Comparison of ENCODE assay signal across 19 cellular contexts in the genomic region with DNA sequence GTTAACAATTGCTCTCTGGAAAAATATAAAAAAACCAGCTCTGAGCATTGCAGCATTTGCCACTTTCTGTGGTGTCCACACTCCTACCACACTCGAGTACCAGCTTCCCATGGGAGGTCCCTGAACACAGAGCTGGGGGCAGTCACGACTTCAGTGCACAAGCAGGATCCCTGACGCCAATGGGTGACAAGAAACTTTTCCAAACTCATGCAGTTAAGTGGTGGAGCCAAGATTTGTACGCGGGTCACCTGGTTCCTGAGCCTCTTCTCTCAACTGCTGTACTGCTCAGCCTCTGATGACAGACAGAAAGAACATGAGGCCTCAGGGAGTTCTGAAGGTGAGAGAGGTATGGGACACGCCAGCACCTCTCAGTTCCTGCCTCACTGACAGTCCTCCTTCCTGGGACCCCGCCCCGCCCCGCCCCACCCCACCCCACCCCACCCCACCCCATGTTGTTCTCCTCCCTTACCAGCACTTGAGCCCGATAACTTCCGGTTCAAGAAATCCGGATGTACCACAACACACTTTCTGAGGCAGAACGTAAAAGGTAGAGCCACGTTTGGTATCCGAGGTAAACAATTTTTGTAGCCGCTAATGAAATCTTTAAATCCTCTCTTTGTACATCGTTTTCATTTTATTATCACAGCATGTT.
DNase-seq lines count a peak whose midpoint lies in the region; TF ChIP-seq lines count a peak whose summit lies in the region.
"Had no signal": no experiment of that assay in that cellular context is flagged by ENCODE, and none has a peak within 500 bp of the region (broad histone marks: within the 10 kb centered on the region; RNA-seq: fewer than 3 reads in every experiment).

No MANE protein-coding gene starts in this region.

- H3K27me3 ChIP-seq in BE2C (no peaks in the 10 kb centered on the region), neural progenitor cell (no peaks in the 10 kb centered on the region), breast epithelium (peaks cover 0 to 6% of the 10 kb centered on the region in 2 donors)

- H3K36me3 Mint-ChIP-seq in brain (no peaks in the 10 kb centered on the region), neural progenitor cell (no peaks in the 10 kb centered on the region)
- H3K36me3 Mint-ChIP-seq: CD4-positive, CD25-positive, alpha-beta regulatory T cell; CD8-positive, alpha-beta memory T cell had no signal

- peak overlapping the region in 1 of 5 experiments; percentile 73 for H3K4me3 Mint-ChIP-seq in brain
- H3K4me3 Mint-ChIP-seq in neural progenitor cell: no peak overlapping the region
- H3K4me3 Mint-ChIP-seq: B cell; CD4-positive, CD25-positive, alpha-beta regulatory T cell; CD8-positive, alpha-beta memory T cell; HFFc6 had no signal

- no peak overlapping the region for H2AFZ ChIP-seq in neural progenitor cell (replicated peaks)
- H2AFZ ChIP-seq: GM23248 had no signal

- H3K36me3 ChIP-seq in BE2C: no peaks in the 10 kb centered on the region
- no peaks in the 10 kb centered on the region for H3K36me3 ChIP-seq in neural progenitor cell
- no peaks in the 10 kb centered on the region for H3K36me3 ChIP-seq in breast epithelium

- H3K9me3 Mint-ChIP-seq in brain (peaks cover 0 to 5% (median 0%) of the 10 kb centered on the region in 5 experiments), neural progenitor cell (no peaks in the 10 kb centered on the region)

- no peak for TF ChIP-seq CTCF in BE2C (IDR thresholded peaks at IDR 0.05; ENCODE audit: low read depth, low read length)
- no peak for TF ChIP-seq CTCF in brain (conservative IDR thresholded peaks at IDR 0.05)
- no peak for TF ChIP-seq CTCF in neural progenitor cell (IDR thresholded peaks at IDR 0.05)
- TF ChIP-seq CTCF in breast epithelium (IDR thresholded peaks at IDR 0.05): no peak

- peaks cover 4% of the 10 kb centered on the region for H4K20me1 ChIP-seq in neural progenitor cell (ENCODE audit: low read depth)

- no peaks in the 10 kb centered on the region for H3K79me2 ChIP-seq in neural progenitor cell (ENCODE audit: low read depth)

- DNase-seq in BE2C: peak; percentile 100
- DNase-seq in Jurkat, Clone E6-1 (ENCODE audit: low read depth, low spot score): peak; percentile 41
- no peak for DNase-seq in neural progenitor cell (ENCODE audit: low spot score)
- no peak for DNase-seq in activated T-cell treated with anti-CD3 and anti-CD28 coated beads, Interleukin-2, amount 50 U/mL, for 48 hours
- no peak for DNase-seq in breast epithelium (ENCODE audit: low spot score in 2 of 2)
- DNase-seq in stimulated activated CD8-positive, alpha-beta memory T cell treated with anti-CD3 and anti-CD28 coated beads, Interleukin-4, amount 100 ng/mL, for 48 hours: no peak
- DNase-seq: CD4-positive, CD25-positive, alpha-beta regulatory T cell; CD8-positive, alpha-beta memory T cell; COR-L47; DMS 273 treated with DMSO at 0.1 percent for 48 hours; DMS53; DND-41; EL; GM23248; HFFc6 had no signal

- H3K9ac ChIP-seq in neural progenitor cell: no peak overlapping the region
- H3K9ac ChIP-seq: GM23248 had no signal

- peak overlapping the region; percentile 48 for H3K4me2 ChIP-seq in neural progenitor cell

- H3K27ac ChIP-seq in neural progenitor cell (no peak overlapping the region), breast epithelium (no peak overlapping the region)
- H3K27ac ChIP-seq: GM23248, HL-60 had no signal

- H3K4me3 ChIP-seq in BE2C (ENCODE audit: low read depth, low read length): no peak overlapping the region
- peak overlapping the region; percentile 2 for H3K4me3 ChIP-seq in Jurkat, Clone E6-1 (ENCODE audit: low read length)
- H3K4me3 ChIP-seq in neural progenitor cell: no peak overlapping the region
- no peak overlapping the region for H3K4me3 ChIP-seq in breast epithelium
- H3K4me3 ChIP-seq: GM12878, GM23248 had no signal

- H3K4me1 Mint-ChIP-seq in brain (peaks cover 48% of the 10 kb centered on the region), neural progenitor cell (peaks cover 46% of the 10 kb centered on the region)
- H3K4me1 Mint-ChIP-seq: B cell; CD4-positive, CD25-positive, alpha-beta regulatory T cell; CD8-positive, alpha-beta memory T cell had no signal

- H3K27ac Mint-ChIP-seq in brain (peak overlapping the region in 3 of 5 experiments; percentile 39 to 91 (median 82)), neural progenitor cell (no peak overlapping the region)
- H3K27ac Mint-ChIP-seq: B cell; CD4-positive, CD25-positive, alpha-beta regulatory T cell; CD8-positive, alpha-beta memory T cell; HFFc6 had no signal

- peaks cover 40% of the 10 kb centered on the region for H3F3A ChIP-seq in neural progenitor cell (ENCODE audit: low read depth)

- TF ChIP-seq POLR2A in breast epithelium (IDR thresholded peaks at IDR 0.05): no peak

- H3K9me3 ChIP-seq in BE2C: peaks cover 5% of the 10 kb centered on the region
- no peaks in the 10 kb centered on the region for H3K9me3 ChIP-seq in neural progenitor cell (ENCODE audit: low read depth)
- no peaks in the 10 kb centered on the region for H3K9me3 ChIP-seq in breast epithelium

- peaks cover 3% of the 10 kb centered on the region for H3K27me3 Mint-ChIP-seq in brain
- peaks cover 8% of the 10 kb centered on the region for H3K27me3 Mint-ChIP-seq in neural progenitor cell (ENCODE audit: insufficient read depth, low read depth)
- H3K27me3 Mint-ChIP-seq: B cell; CD4-positive, CD25-positive, alpha-beta regulatory T cell; CD8-positive, alpha-beta memory T cell had no signal

- H3K4me1 ChIP-seq in BE2C (peaks cover 36% of the 10 kb centered on the region), neural progenitor cell (peaks cover 40% of the 10 kb centered on the region), breast epithelium (no peaks in the 10 kb centered on the region)

- intact Hi-C loops in breast epithelium (cut with DNase I; ENCODE audit: low total_unique reads): no loop called here

Comparison
In these comparisons a context has a peak if more than half of its experiments do, and no peak if none do; other contexts are left out.
1. DNase-seq: peak in BE2C (single experiment) and Jurkat, Clone E6-1 (single experiment); none in neural progenitor cell (single experiment), activated T-cell treated with anti-CD3 and anti-CD28 coated beads, Interleukin-2, amount 50 U/mL, for 48 hours (0 of 2), breast epithelium (0 of 2) and stimulated activated CD8-positive, alpha-beta memory T cell treated with anti-CD3 and anti-CD28 coated beads, Interleukin-4, amount 100 ng/mL, for 48 hours (single experiment).